Comparison of ENCODE assay signal across 23 cellular contexts in the genomic region with DNA sequence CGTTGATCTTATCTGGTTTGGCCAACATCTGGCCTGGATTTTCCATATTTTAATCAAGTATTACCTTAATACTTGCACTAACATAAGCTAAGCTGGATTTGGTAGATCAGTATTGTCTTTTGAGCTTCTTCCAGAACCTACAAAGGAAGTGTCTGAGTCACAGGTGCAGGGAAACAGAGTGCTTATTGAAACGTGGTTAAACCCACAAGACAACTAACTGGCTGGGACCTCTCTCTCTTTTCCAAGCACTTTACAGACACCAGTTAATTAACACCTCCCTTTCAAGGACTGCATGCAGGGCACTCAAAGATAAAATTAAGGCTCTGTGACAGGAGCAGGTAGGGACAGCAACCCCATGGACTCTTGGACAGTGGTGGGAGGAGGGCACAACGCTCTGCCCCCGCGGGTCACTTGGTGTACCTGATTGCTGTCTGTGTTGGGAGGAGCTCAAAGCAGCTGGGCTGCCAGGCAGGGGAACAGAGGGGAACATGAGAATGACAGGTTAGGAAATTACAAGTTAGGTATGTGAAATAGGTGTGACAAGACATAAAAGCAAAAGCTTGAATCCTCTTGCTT.
"Had no signal": no experiment of that assay in that cellular context is flagged by ENCODE, and none has a peak within 500 bp of the region (broad histone marks: within the 10 kb centered on the region; RNA-seq: fewer than 3 reads in every experiment).

No MANE protein-coding gene starts in this region.

- H3K9ac ChIP-seq: KMS-11 had no signal

- H3K27ac ChIP-seq: cardiac muscle cell, KMS-11, VCaP had no signal

- ATAC-seq: activated naive CD4-positive, alpha-beta T cell treated with anti-CD3 and anti-CD28 coated beads, Interleukin-2, amount 50 U/mL, for 72 hours; activated naive CD8-positive, alpha-beta T cell treated with anti-CD3 and anti-CD28 coated beads, Interleukin-2, amount 50 U/mL, for 24 hours; activated T-cell treated with anti-CD3 and anti-CD28 coated beads, Interleukin-2, amount 50 U/mL, for 4 hours; T-cell had no signal

- H3K27me3 ChIP-seq: cardiac muscle cell, MG63 had no signal

- H3K4me3 ChIP-seq: cardiac muscle cell, MG63 had no signal

- H3K4me2 ChIP-seq: KMS-11 had no signal

- H3K36me3 ChIP-seq: cardiac muscle cell, MG63 had no signal

- DNase-seq: activated CD4-positive, alpha-beta memory T cell treated with anti-CD3 and anti-CD28 coated beads for 36 hours; activated CD4-positive, alpha-beta T cell treated with anti-CD3 and anti-CD28 coated beads, Interleukin-2, amount 10 ng/mL, durations not matched to agents 7 days and 5 days; activated CD4-positive, CD25-positive, alpha-beta regulatory T cell; activated CD8-positive, alpha-beta memory T cell treated with anti-CD3 and anti-CD28 coated beads for 24 hours; activated effector memory CD4-positive, alpha-beta T cell treated with anti-CD3 and anti-CD28 coated beads, Interleukin-2, amount 50 U/mL, for 16 hours; activated naive CD4-positive, alpha-beta T cell treated with Interleukin-2 at 50 U/mL for 16 hours; activated naive CD8-positive, alpha-beta T cell treated with anti-CD3 and anti-CD28 coated beads, Interleukin-2, amount 50 U/mL, for 24 hours; activated T-cell treated with anti-CD3 and anti-CD28 coated beads, Interleukin-2, amount 50 U/mL, for 4 hours; amniotic stem cell; IMR-90; MG63; NCI-H146; NCI-H187 treated with DMSO at 0.1 percent for 48 hours; NCI-H2171; NCI-H446; SIG-M5; T-cell; T-helper 2 cell; T1000 had no signal

- H3K9me3 ChIP-seq: MG63 had no signal
